In genomic region chr10:16521311-16522016, GRCh38 we compare ENCODE assay signal across 1 cellular context.
TF ChIP-seq lines count a peak whose summit lies in the region.

Gene C1QL3, minus strand, starts transcription at chr10:16521879. Its CDS starts 814 bp downstream, at chr10:16521065.

TF ChIP-seq in HEK293, 187 proteins besides CTCF, POLR2A, EP300 and RAD21 (continued from another document):
- TF ChIP-seq ZNF488 (tag by site-specific recombination; IDR thresholded peaks at IDR 0.05) = no peak
- no peak for TF ChIP-seq ZNF677 (tag by site-specific recombination; IDR thresholded peaks at IDR 0.05)
- no peak for TF ChIP-seq ZNF776 (tag by site-specific recombination; IDR thresholded peaks at IDR 0.05; ENCODE audit: borderline replicate concordance)
- TF ChIP-seq PBX3 (CRISPR knock-in tag; IDR thresholded peaks at IDR 0.05) = no peak
